1 cellular context compared by ENCODE assay signal in genomic region chr9:27548055-27548741, GRCh38.
TF ChIP-seq lines count a peak whose summit lies in the region.

No MANE protein-coding gene starts in this region.

TF ChIP-seq in endothelial cell of umbilical vein, 7 proteins besides CTCF, POLR2A, EP300 and RAD21:
- TF ChIP-seq POLR2AphosphoS5 (IDR thresholded peaks at IDR 0.05; ENCODE audit: insufficient read depth, low read depth, low read length) (no peak), JUN (IDR thresholded peaks at IDR 0.05; ENCODE audit: borderline replicate concordance, insufficient read depth, insufficient read length, low read depth) (no peak), GATA2 (IDR thresholded peaks at IDR 0.05; ENCODE audit: insufficient read depth, insufficient read length, low read depth, low read length) (no peak)
- TF ChIP-seq, protein P1, sequence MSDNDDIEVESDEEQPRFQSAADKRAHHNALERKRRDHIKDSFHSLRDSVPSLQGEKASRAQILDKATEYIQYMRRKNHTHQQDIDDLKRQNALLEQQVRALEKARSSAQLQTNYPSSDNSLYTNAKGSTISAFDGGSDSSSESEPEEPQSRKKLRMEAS (IDR thresholded peaks at IDR 0.05; ENCODE audit: insufficient read depth, insufficient read length), result no peak
